Comparison of ENCODE assay signal across 1 cellular context in the genomic region with DNA sequence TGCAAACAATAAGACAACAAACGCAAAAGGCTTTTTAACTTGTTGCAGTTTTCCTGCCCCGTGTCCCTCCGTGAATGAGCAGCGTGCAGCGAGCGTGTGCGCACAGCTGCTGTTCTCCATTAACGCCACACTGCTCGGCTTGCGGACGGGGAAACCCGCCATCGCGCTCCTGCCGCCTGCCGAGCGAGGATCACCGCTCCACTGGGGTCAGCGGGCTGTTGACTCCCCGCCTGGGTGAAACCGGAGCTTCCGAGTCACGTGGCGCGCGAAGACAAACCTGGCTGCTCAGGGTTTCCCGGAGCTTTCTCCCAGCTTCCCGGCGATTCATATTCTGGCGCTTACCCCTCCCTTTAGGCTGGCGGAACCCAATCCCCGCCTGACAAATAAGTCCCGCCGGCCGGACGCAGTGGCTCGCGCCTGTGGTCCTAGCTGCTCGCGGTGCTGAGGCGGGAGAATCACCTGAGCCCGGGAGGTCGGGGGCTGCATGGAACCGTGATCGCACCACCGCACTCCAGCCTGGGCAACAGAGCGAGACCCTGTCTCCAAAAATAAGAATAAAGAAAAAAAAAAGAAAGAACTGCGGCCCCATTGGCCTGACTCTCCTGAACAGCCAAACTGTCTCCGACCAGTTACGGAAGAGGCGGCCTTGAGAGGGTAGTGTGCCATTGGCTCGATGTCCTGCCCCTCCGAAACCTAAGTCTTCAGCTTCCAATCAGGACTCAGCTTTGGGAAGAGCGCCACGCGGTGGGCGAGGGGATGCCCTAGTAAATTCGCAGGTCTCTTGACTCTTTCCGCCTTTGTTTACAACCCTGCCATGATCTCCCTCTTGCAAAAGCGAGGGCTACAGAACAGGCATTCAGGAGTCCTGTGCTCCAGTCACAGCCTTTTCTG.
TF ChIP-seq lines count a peak whose summit lies in the region.

A gene with protein sequence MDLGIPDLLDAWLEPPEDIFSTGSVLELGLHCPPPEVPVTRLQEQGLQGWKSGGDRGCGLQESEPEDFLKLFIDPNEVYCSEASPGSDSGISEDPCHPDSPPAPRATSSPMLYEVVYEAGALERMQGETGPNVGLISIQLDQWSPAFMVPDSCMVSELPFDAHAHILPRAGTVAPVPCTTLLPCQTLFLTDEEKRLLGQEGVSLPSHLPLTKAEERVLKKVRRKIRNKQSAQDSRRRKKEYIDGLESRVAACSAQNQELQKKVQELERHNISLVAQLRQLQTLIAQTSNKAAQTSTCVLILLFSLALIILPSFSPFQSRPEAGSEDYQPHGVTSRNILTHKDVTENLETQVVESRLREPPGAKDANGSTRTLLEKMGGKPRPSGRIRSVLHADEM (plus strand): TSS at position 794 of the 891 bp plus-strand sequence. CDS start 624 bp downstream, outside the sequence.

TF ChIP-seq in HepG2, 621 proteins besides CTCF, POLR2A, EP300 and RAD21 (continued from another document):
- peak; percentile 99 for TF ChIP-seq ZNF687 (CRISPR knock-in tag; IDR thresholded peaks at IDR 0.05)
- no peak for TF ChIP-seq FOXP1 (IDR thresholded peaks at IDR 0.05)
- peak; percentile 14; the same call in 1 of the 2 replicates for TF ChIP-seq FOXP1 (CRISPR knock-in tag; IDR thresholded peaks at IDR 0.05)
- TF ChIP-seq ZNF883 (CRISPR knock-in tag; IDR thresholded peaks at IDR 0.05; ENCODE audit: not compliant biosample characterization): peak; percentile 91
- TF ChIP-seq ZNF557 (CRISPR knock-in tag; IDR thresholded peaks at IDR 0.05): no peak
- TF ChIP-seq MZF1 (CRISPR knock-in tag; IDR thresholded peaks at IDR 0.05; ENCODE audit: borderline replicate concordance): no peak
- TF ChIP-seq NFYB (CRISPR knock-in tag; IDR thresholded peaks at IDR 0.05): peak; percentile 97
- peak; percentile 51; the same call in 1 of the 2 replicates for TF ChIP-seq ZBTB8A (CRISPR knock-in tag; IDR thresholded peaks at IDR 0.05; ENCODE audit: borderline replicate concordance, low read depth)
- TF ChIP-seq SMARCC2 (IDR thresholded peaks at IDR 0.05): no peak
- TF ChIP-seq, protein P1, sequence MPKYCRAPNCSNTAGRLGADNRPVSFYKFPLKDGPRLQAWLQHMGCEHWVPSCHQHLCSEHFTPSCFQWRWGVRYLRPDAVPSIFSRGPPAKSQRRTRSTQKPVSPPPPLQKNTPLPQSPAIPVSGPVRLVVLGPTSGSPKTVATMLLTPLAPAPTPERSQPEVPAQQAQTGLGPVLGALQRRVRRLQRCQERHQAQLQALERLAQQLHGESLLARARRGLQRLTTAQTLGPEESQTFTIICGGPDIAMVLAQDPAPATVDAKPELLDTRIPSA (CRISPR knock-in tag; IDR thresholded peaks at IDR 0.05; ENCODE audit: borderline replicate concordance): 0 out of 2 replicates have a peak, but pooled peaks have one; percentile 28
- TF ChIP-seq ZNF556 (CRISPR knock-in tag; IDR thresholded peaks at IDR 0.05; ENCODE audit: borderline replicate concordance): peak; percentile 53; the same call in 1 of the 2 replicates
- TF ChIP-seq CENPX (CRISPR knock-in tag; IDR thresholded peaks at IDR 0.05): no peak
